ENCODE assay signal across 11 cellular contexts in the genomic region with DNA sequence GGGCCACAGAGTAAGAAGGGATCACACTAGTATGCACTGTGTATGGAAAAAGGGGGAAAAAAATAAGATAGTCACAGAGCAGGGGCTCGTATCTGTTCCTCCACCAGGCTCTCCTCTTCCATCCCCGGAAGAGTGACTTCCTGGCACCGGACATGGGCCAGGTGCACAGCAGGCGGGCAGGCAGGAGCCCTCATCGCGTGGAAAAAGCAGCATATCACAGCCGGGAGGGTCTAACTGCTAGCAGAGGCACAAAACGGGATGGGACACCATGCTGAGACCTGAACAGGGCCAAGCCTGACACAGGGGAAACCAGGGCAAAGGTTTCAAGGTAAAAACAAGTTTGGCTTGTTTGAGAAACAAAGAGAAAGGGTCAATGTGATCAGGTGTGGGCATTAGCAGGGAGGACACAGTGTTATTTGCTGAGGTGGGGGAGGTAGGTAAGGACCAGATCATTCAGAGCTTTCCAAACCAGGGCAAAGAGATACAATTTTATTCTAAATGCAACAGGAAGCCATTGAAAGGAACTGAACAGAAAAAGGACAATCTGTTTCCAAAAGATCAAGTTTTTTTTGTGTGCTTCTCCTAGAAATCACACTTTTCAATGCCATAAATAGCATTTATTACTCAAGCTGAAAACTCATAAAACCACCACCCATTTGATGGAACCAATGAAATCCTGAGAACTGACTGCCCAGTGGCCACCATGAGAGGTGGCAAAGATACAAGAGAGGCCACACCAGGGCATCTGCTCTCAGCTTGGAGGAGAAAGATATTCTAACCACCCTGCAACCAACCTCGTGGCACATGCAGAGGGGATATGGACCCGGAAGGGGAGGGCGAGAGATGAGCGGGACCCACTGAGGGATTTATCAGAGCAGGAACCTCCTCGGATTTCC. TPM values are rescaled to one million over a fixed set of nuclear protein-coding genes. Genes with fewer than 3 reads are reported as not detected.
DNase-seq lines count a peak whose midpoint lies in the region; ATAC-seq and TF ChIP-seq lines count a peak whose summit lies in the region.
"Had no signal": no experiment of that assay in that cellular context is flagged by ENCODE, and none has a peak within 500 bp of the region (broad histone marks: within the 10 kb centered on the region; RNA-seq: fewer than 3 reads in every experiment).

No MANE protein-coding gene starts in this region.

- H3K23ac ChIP-seq in mesendoderm (ENCODE audit: low read length) = no peak overlapping the region

- peaks cover 7% of the 10 kb centered on the region for H3K79me2 ChIP-seq in mesendoderm (ENCODE audit: control insufficient read depth, insufficient read depth, low read length)

- intact Hi-C loops in thyroid gland (cut with DNase I) = no loop called here

- H3K4me3 ChIP-seq in mesendoderm (ENCODE audit: low read length) (no peak overlapping the region), thyroid gland (replicated peaks in 1 of 3) (no peak overlapping the region)

- peaks cover 2% of the 10 kb centered on the region for H3K79me1 ChIP-seq in mesendoderm (ENCODE audit: low read length)

- no peaks in the 10 kb centered on the region for H3K27me3 Mint-ChIP-seq in stimulated activated naive CD8-positive, alpha-beta T cell treated with anti-CD3 and anti-CD28 coated beads, Interleukin-15, Interleukin-2, amounts not matched to agents 100 ng/mL and 50 ng/mL, for 24 hours
- H3K27me3 Mint-ChIP-seq in activated T-helper 17 cell treated with anti-CD3 and anti-CD28 coated beads, Interleukin-2, amount 50 U/mL, for 72 hours = no peaks in the 10 kb centered on the region

- H3K36me3 ChIP-seq in mesendoderm (ENCODE audit: control insufficient read depth, insufficient read depth, low read length) (no peaks in the 10 kb centered on the region), thyroid gland (no peaks in the 10 kb centered on the region)

- ATAC-seq in stimulated activated naive CD8-positive, alpha-beta T cell treated with anti-CD3 and anti-CD28 coated beads, Interleukin-15, Interleukin-2, amounts not matched to agents 100 U/mL and 50 U/mL, for 24 hours = no peak
- ATAC-seq in activated T-helper 17 cell treated with anti-CD3 and anti-CD28 coated beads, Interleukin-2, amount 50 U/mL, for 72 hours (replicated peaks) = peak; percentile 21
- no peak for ATAC-seq in HG03432 (IDR thresholded peaks at IDR 0.05; ENCODE audit: unreplicated experiment)

- no CpG with 5 or more reads among the region's 13 CpGs for WGBS in mesendoderm (ENCODE audit: extremely low coverage, insufficient coverage, low lambda C conversion rate)
- WGBS in thyroid gland, 2 donors = 71 to 78% methylated on average over 13 of the region's 13 CpGs

- H3K36me3 Mint-ChIP-seq in stimulated activated naive CD8-positive, alpha-beta T cell treated with anti-CD3 and anti-CD28 coated beads, Interleukin-15, Interleukin-2, amounts not matched to agents 100 ng/mL and 50 ng/mL, for 24 hours (ENCODE audit: low read depth) = peaks cover 10% of the 10 kb centered on the region
- H3K36me3 Mint-ChIP-seq in activated T-helper 17 cell treated with anti-CD3 and anti-CD28 coated beads, Interleukin-2, amount 50 U/mL, for 72 hours (ENCODE audit: low read depth) = no peaks in the 10 kb centered on the region

- H2BK120ac ChIP-seq in mesendoderm (ENCODE audit: low read depth, low read length) = no peak overlapping the region

- CTCF ChIA-PET in HEK293T (lab: Yijun Ruan, JAX) = no interaction called here

- H3K4me1 ChIP-seq in mesendoderm (ENCODE audit: control insufficient read depth, low read depth, low read length) = peaks cover 18% of the 10 kb centered on the region
- peaks cover 6 to 28% of the 10 kb centered on the region in 2 donors for H3K4me1 ChIP-seq in thyroid gland

- POLR2A ChIA-PET in HEK293T (lab: Yijun Ruan, JAX) = no interaction called here

- no peak overlapping the region for H2BK5ac ChIP-seq in mesendoderm (ENCODE audit: low read length)

- peak overlapping the region; percentile 19 for H3K18ac ChIP-seq in mesendoderm (ENCODE audit: low read length)

- peaks cover 31% of the 10 kb centered on the region for H3K4me1 Mint-ChIP-seq in stimulated activated naive CD8-positive, alpha-beta T cell treated with anti-CD3 and anti-CD28 coated beads, Interleukin-15, Interleukin-2, amounts not matched to agents 100 ng/mL and 50 ng/mL, for 24 hours (ENCODE audit: low read depth)
- peaks cover 23% of the 10 kb centered on the region for H3K4me1 Mint-ChIP-seq in activated T-helper 17 cell treated with anti-CD3 and anti-CD28 coated beads, Interleukin-2, amount 50 U/mL, for 72 hours

- no peak overlapping the region for H2BK15ac ChIP-seq in mesendoderm (replicated peaks; ENCODE audit: low read depth)

- H3K4me3 Mint-ChIP-seq in stimulated activated naive CD8-positive, alpha-beta T cell treated with anti-CD3 and anti-CD28 coated beads, Interleukin-15, Interleukin-2, amounts not matched to agents 100 ng/mL and 50 ng/mL, for 24 hours = no peak overlapping the region
- peak overlapping the region; percentile 17 for H3K4me3 Mint-ChIP-seq in activated T-helper 17 cell treated with anti-CD3 and anti-CD28 coated beads, Interleukin-2, amount 50 U/mL, for 72 hours

- H3K9me3 Mint-ChIP-seq in stimulated activated naive CD8-positive, alpha-beta T cell treated with anti-CD3 and anti-CD28 coated beads, Interleukin-15, Interleukin-2, amounts not matched to agents 100 ng/mL and 50 ng/mL, for 24 hours = no peaks in the 10 kb centered on the region
- H3K9me3 Mint-ChIP-seq in activated T-helper 17 cell treated with anti-CD3 and anti-CD28 coated beads, Interleukin-2, amount 50 U/mL, for 72 hours = no peaks in the 10 kb centered on the region

- H3K9ac ChIP-seq in mesendoderm (ENCODE audit: low read length) = peak overlapping the region; percentile 17

- H3K4ac ChIP-seq in mesendoderm (ENCODE audit: low read depth, low read length) = no peak overlapping the region

- no peak for TF ChIP-seq POLR2A in thyroid gland (IDR thresholded peaks at IDR 0.05)

- peak overlapping the region; percentile 47 for H3K27ac Mint-ChIP-seq in stimulated activated naive CD8-positive, alpha-beta T cell treated with anti-CD3 and anti-CD28 coated beads, Interleukin-15, Interleukin-2, amounts not matched to agents 100 ng/mL and 50 ng/mL, for 24 hours
- peak overlapping the region; percentile 34 for H3K27ac Mint-ChIP-seq in activated T-helper 17 cell treated with anti-CD3 and anti-CD28 coated beads, Interleukin-2, amount 50 U/mL, for 72 hours

- no peak overlapping the region for H4K5ac ChIP-seq in mesendoderm (ENCODE audit: low read length)

- H2AK5ac ChIP-seq in mesendoderm (ENCODE audit: low read length) = peak overlapping the region; percentile 60

- H3K27ac ChIP-seq in mesendoderm (ENCODE audit: low read depth, low read length) (peak overlapping the region; percentile 54), thyroid gland (peak overlapping the region in 1 of 3 donors; percentile 27)

- no peak for DNase-seq in stimulated activated naive CD8-positive, alpha-beta T cell treated with anti-CD3 and anti-CD28 coated beads, Interleukin-15, Interleukin-2, amounts not matched to agents 100 U/mL and 50 U/mL, for 24 hours
- peak; percentile 25 for DNase-seq in mesendoderm
- DNase-seq in HEK293T (ENCODE audit: extremely low spot score) = no peak
- DNase-seq in thyroid gland = no peak
- DNase-seq in DMS 273 treated with DMSO at 0.1 percent for 48 hours (lab: John Stamatoyannopoulos, UW) = no peak
- DNase-seq: central memory CD4-positive, alpha-beta T cell; stimulated activated CD4-positive, alpha-beta T cell treated with anti-CD3 and anti-CD28 coated beads, Interleukin-4, amount 100 ng/mL, for 1 hour had no signal

- TF ChIP-seq CTCF in thyroid gland (IDR thresholded peaks at IDR 0.05) = no peak

- no peaks in the 10 kb centered on the region for H3K9me3 ChIP-seq in thyroid gland

- peak overlapping the region; percentile 40 for H3K56ac ChIP-seq in mesendoderm (ENCODE audit: low read length)

- H3K27me3 ChIP-seq in mesendoderm (ENCODE audit: insufficient read depth, low read length, poor library complexity) = no peaks in the 10 kb centered on the region
- no peaks in the 10 kb centered on the region for H3K27me3 ChIP-seq in thyroid gland

- H4K8ac ChIP-seq in mesendoderm (ENCODE audit: low read depth, low read length) = no peak overlapping the region

- no peak overlapping the region for H3K4me2 ChIP-seq in mesendoderm (ENCODE audit: low read length)

TF ChIP-seq in HEK293T, 16 proteins besides CTCF, POLR2A, EP300 and RAD21:
- TF ChIP-seq NFRKB (IDR thresholded peaks at IDR 0.05) (no peak), TARDBP (IDR thresholded peaks at IDR 0.05) (no peak), HDGF (IDR thresholded peaks at IDR 0.05; ENCODE audit: borderline replicate concordance) (no peak), FOXA1 (IDR thresholded peaks at IDR 0.05) (no peak)

RNA-seq across cellular contexts. Expression of a gene that starts 9.2 kb away (rescaled TPM):
- 10 to 100 TPM; 32.5 to 33.6 TPM for total RNA-seq in activated T-helper 17 cell treated with anti-CD3 and anti-CD28 coated beads, Interleukin-2, amount 50 U/mL, for 72 hours
- 79.8 TPM for polyA plus RNA-seq in mesendoderm (2013, experiment 1 of 2)
- polyA plus RNA-seq in mesendoderm (2013, experiment 2 of 2) = 88.2 TPM
- 10 to 100 TPM; 45.7 to 95.3 (median 64.5) TPM for total RNA-seq in thyroid gland

RNA-seq across cellular contexts. Expression of a gene that starts 33.0 kb away (rescaled TPM):
- not detected for total RNA-seq in activated T-helper 17 cell treated with anti-CD3 and anti-CD28 coated beads, Interleukin-2, amount 50 U/mL, for 72 hours
- not detected for polyA plus RNA-seq in mesendoderm (2013, experiment 1 of 2)
- under 0.01 TPM for polyA plus RNA-seq in mesendoderm (2013, experiment 2 of 2)
- not detected for total RNA-seq in thyroid gland
- total RNA-seq: NCI-H460 had no signal
